Comparison of ENCODE assay signal across 19 cellular contexts in genomic region chr3:62757045-62757444, GRCh38.
A peak's percentile ranks its signal among the peaks of the same experiment; 100 is the strongest.
DNase-seq lines count a peak whose midpoint lies in the region; ATAC-seq and TF ChIP-seq lines count a peak whose summit lies in the region.
"Had no signal": no experiment of that assay in that cellular context is flagged by ENCODE, and none has a peak within 500 bp of the region (broad histone marks: within the 10 kb centered on the region; RNA-seq: fewer than 3 reads in every experiment).

No MANE protein-coding gene starts in this region.

- H3K9me3 Mint-ChIP-seq in GM23338, result no peaks in the 10 kb centered on the region

- no peak overlapping the region for H3K9ac ChIP-seq in OCI-LY1 (ENCODE audit: low read length)
- H3K9ac ChIP-seq: BLaER1 had no signal

- H3K27ac Mint-ChIP-seq in GM23338, result no peak overlapping the region
- H3K27ac Mint-ChIP-seq: B cell; CD4-positive, CD25-positive, alpha-beta regulatory T cell; CD8-positive, alpha-beta T cell had no signal

- in situ Hi-C loops in GM13977 (cut with MboI; ENCODE audit: low pct_unique_long_range_greater_than_20kb, low sequenced_read_pairs, unreplicated experiment), result no loop called here

- ATAC-seq in GM23338, result no peak
- ATAC-seq in HG03108 (IDR thresholded peaks at IDR 0.05; ENCODE audit: unreplicated experiment), result no peak
- ATAC-seq: CD8-positive, alpha-beta T cell had no signal

- peak overlapping the region; percentile 76; the same call in 1 of the 2 replicates for H3K4me2 ChIP-seq in DOHH2 (ENCODE audit: low read length)
- H3K4me2 ChIP-seq in OCI-LY1 (ENCODE audit: low read length), result no peak overlapping the region
- H3K4me2 ChIP-seq in osteoblast (ENCODE audit: insufficient read depth, low read length), result no peak overlapping the region
- no peak overlapping the region for H3K4me2 ChIP-seq in GM23338

- H3K9me3 ChIP-seq in DOHH2 (ENCODE audit: control insufficient read depth, insufficient read depth, low read length) (no peaks in the 10 kb centered on the region), OCI-LY1 (ENCODE audit: low read length) (no peaks in the 10 kb centered on the region), osteoblast (ENCODE audit: low read depth, low read length) (no peaks in the 10 kb centered on the region)
- H3K9me3 ChIP-seq: BLaER1, Caco-2 had no signal

- H3K36me3 ChIP-seq in DOHH2 (ENCODE audit: control insufficient read depth, low read length) (peaks cover 28% of the 10 kb centered on the region), OCI-LY1 (ENCODE audit: insufficient read depth, low read length) (no peaks in the 10 kb centered on the region), osteoblast (ENCODE audit: insufficient read depth, low read length) (no peaks in the 10 kb centered on the region), GM23338 (ENCODE audit: insufficient read depth) (no peaks in the 10 kb centered on the region)
- H3K36me3 ChIP-seq: BLaER1 had no signal

- H3K4me3 Mint-ChIP-seq in GM23338, result no peak overlapping the region
- H3K4me3 Mint-ChIP-seq: B cell; CD4-positive, CD25-positive, alpha-beta regulatory T cell; CD8-positive, alpha-beta T cell had no signal

- DNase-seq in DMS 273 (lab: John Stamatoyannopoulos, UW; ENCODE audit: unreplicated experiment) (peak; percentile 8), DMS 273 treated with DMSO at 0.1 percent for 48 hours (lab: John Stamatoyannopoulos, UW) (no peak), osteoblast (ENCODE audit: insufficient read length, low spot score, missing footprints) (peak; percentile 66), GM23338 (ENCODE audit: low spot score) (no peak), GM13977 (ENCODE audit: low spot score) (no peak)
- DNase-seq: Caco-2; CD4-positive, CD25-positive, alpha-beta regulatory T cell; CD8-positive, alpha-beta T cell; DMS79; GF-D8; H7; HCEC 1CT had no signal

- no peaks in the 10 kb centered on the region for H4K20me1 ChIP-seq in DOHH2 (ENCODE audit: control insufficient read depth, insufficient read depth, low read depth, low read length)
- no peaks in the 10 kb centered on the region for H4K20me1 ChIP-seq in OCI-LY1 (ENCODE audit: insufficient read depth, low read length)
- H4K20me1 ChIP-seq in osteoblast (ENCODE audit: insufficient read depth, low read length), result no peaks in the 10 kb centered on the region
- H4K20me1 ChIP-seq in GM23338 (replicated peaks; ENCODE audit: insufficient read depth), result no peaks in the 10 kb centered on the region
- H4K20me1 ChIP-seq: BLaER1 had no signal

- TF ChIP-seq CTCF in DOHH2 (IDR thresholded peaks at IDR 0.05; ENCODE audit: low read depth, low read length, poor library complexity, severe bottlenecking), result no peak
- no peak for TF ChIP-seq CTCF in OCI-LY1 (IDR thresholded peaks at IDR 0.05; ENCODE audit: low read length)
- TF ChIP-seq CTCF in osteoblast (IDR thresholded peaks at IDR 0.05; ENCODE audit: extremely low read depth, low read depth, low read length), result no peak
- no peak for TF ChIP-seq CTCF in GM23338 (conservative IDR thresholded peaks at IDR 0.05; ENCODE audit: low read depth in 2 of 2)
- no peak for TF ChIP-seq CTCF in GM13977 (IDR thresholded peaks at IDR 0.05; ENCODE audit: extremely low read depth, insufficient read depth, missing control alignments)

- H3F3A ChIP-seq in DOHH2 (ENCODE audit: control insufficient read depth, insufficient read depth), result peaks cover 22% of the 10 kb centered on the region
- no peaks in the 10 kb centered on the region for H3F3A ChIP-seq in OCI-LY1 (ENCODE audit: insufficient read depth, low read length)
- H3F3A ChIP-seq in GM23338 (replicated peaks; ENCODE audit: low read depth), result no peaks in the 10 kb centered on the region

- no peak overlapping the region for H3K4me3 ChIP-seq in DOHH2 (ENCODE audit: low read length)
- no peak overlapping the region for H3K4me3 ChIP-seq in OCI-LY1 (ENCODE audit: low read depth, low read length, poor library complexity, severe bottlenecking)
- no peak overlapping the region for H3K4me3 ChIP-seq in osteoblast (ENCODE audit: insufficient read depth, low read length)
- H3K4me3 ChIP-seq in GM23338, result no peak overlapping the region
- H3K4me3 ChIP-seq: BLaER1 had no signal

- no peak overlapping the region for H2AFZ ChIP-seq in OCI-LY1 (ENCODE audit: low read length)
- no peak overlapping the region for H2AFZ ChIP-seq in osteoblast (ENCODE audit: low read length)
- no peak overlapping the region for H2AFZ ChIP-seq in GM23338

- peaks cover 23% of the 10 kb centered on the region for H3K79me2 ChIP-seq in DOHH2 (ENCODE audit: control insufficient read depth, low read length)
- H3K79me2 ChIP-seq in OCI-LY1 (ENCODE audit: insufficient read depth, low read length), result no peaks in the 10 kb centered on the region
- no peaks in the 10 kb centered on the region for H3K79me2 ChIP-seq in osteoblast (ENCODE audit: insufficient read depth, low read length)
- no peaks in the 10 kb centered on the region for H3K79me2 ChIP-seq in GM23338 (replicated peaks; ENCODE audit: insufficient read depth)

- peaks cover 3% of the 10 kb centered on the region; the same call in 2 of the 3 replicates for H3K4me1 Mint-ChIP-seq in GM23338
- H3K4me1 Mint-ChIP-seq: B cell; CD4-positive, CD25-positive, alpha-beta regulatory T cell had no signal

- H3K27me3 ChIP-seq in DOHH2 (ENCODE audit: control insufficient read depth, low read length), result no peaks in the 10 kb centered on the region
- no peaks in the 10 kb centered on the region for H3K27me3 ChIP-seq in OCI-LY1 (ENCODE audit: insufficient read depth, low read length)
- H3K27me3 ChIP-seq in osteoblast (ENCODE audit: insufficient read depth, low read length), result no peaks in the 10 kb centered on the region
- H3K27me3 ChIP-seq in GM23338 (ENCODE audit: insufficient read depth), result no peaks in the 10 kb centered on the region
- H3K27me3 ChIP-seq: BLaER1 had no signal

- peaks cover 89% of the 10 kb centered on the region for H3K4me1 ChIP-seq in DOHH2 (ENCODE audit: control insufficient read depth, low read length)
- H3K4me1 ChIP-seq in OCI-LY1 (ENCODE audit: insufficient read depth, low read length, severe bottlenecking), result peaks cover 36% of the 10 kb centered on the region
- no peaks in the 10 kb centered on the region for H3K4me1 ChIP-seq in osteoblast (ENCODE audit: insufficient read depth, low read length)
- H3K4me1 ChIP-seq in GM23338 (ENCODE audit: insufficient read depth), result peaks cover 6% of the 10 kb centered on the region; the same call in 1 of the 2 replicates
- H3K4me1 ChIP-seq: Caco-2 had no signal

- peak overlapping the region; percentile 99 for H3K27ac ChIP-seq in DOHH2 (ENCODE audit: low read depth, low read length)
- peak overlapping the region; percentile 90 for H3K27ac ChIP-seq in OCI-LY1 (ENCODE audit: low read depth, low read length, poor library complexity, severe bottlenecking)
- H3K27ac ChIP-seq in osteoblast (ENCODE audit: low read depth, low read length), result no peak overlapping the region
- no peak overlapping the region for H3K27ac ChIP-seq in GM23338 (ENCODE audit: low read depth)
- H3K27ac ChIP-seq: 22Rv1, BLaER1, C4-2B had no signal

- no peaks in the 10 kb centered on the region for H3K36me3 Mint-ChIP-seq in GM23338 (ENCODE audit: low read depth)
- H3K36me3 Mint-ChIP-seq: CD4-positive, CD25-positive, alpha-beta regulatory T cell; CD8-positive, alpha-beta T cell had no signal

- no peaks in the 10 kb centered on the region for H3K27me3 Mint-ChIP-seq in GM23338 (ENCODE audit: insufficient read depth, low read depth, poor library complexity)
- H3K27me3 Mint-ChIP-seq: B cell; CD4-positive, CD25-positive, alpha-beta regulatory T cell had no signal

- H3K9me2 ChIP-seq in DOHH2 (replicated peaks; ENCODE audit: control insufficient read depth, low read length) (no peaks in the 10 kb centered on the region), OCI-LY1 (ENCODE audit: low read depth, low read length) (no peaks in the 10 kb centered on the region), GM23338 (ENCODE audit: insufficient read depth) (0 out of 2 replicates have a peak, but pooled peaks cover 5% of the 10 kb centered on the region)

TF ChIP-seq in GM23338, 12 proteins besides CTCF, POLR2A, EP300 and RAD21:
- TF ChIP-seq POLR2AphosphoS5 (IDR thresholded peaks at IDR 0.05; ENCODE audit: low read depth) (no peak), ETS1 (IDR thresholded peaks at IDR 0.05) (no peak), STAT1 (IDR thresholded peaks at IDR 0.05; ENCODE audit: unreplicated experiment) (no peak), EZH2 (IDR thresholded peaks at IDR 0.05; ENCODE audit: low read depth, unreplicated experiment) (no peak), CREB1 (CRISPR knock-in tag; IDR thresholded peaks at IDR 0.05; ENCODE audit: low read depth) (no peak), JUNB (IDR thresholded peaks at IDR 0.05; ENCODE audit: unreplicated experiment) (no peak)

Comparison
In these comparisons a context has a peak if more than half of its experiments do, and no peak if none do; other contexts are left out.
1. DNase-seq: peak in DMS 273 (single experiment) and osteoblast (single experiment); none in DMS 273 treated with DMSO at 0.1 percent for 48 hours (single experiment), GM23338 (single experiment) and GM13977 (single experiment).
2. H3K27ac ChIP-seq: peak in DOHH2 (single experiment) and OCI-LY1 (single experiment); none in osteoblast (single experiment) and GM23338 (single experiment).